Comparison of ENCODE assay signal across 20 cellular contexts in genomic region chr1:209708297-209708696, GRCh38. TPM values are rescaled to one million over a fixed set of nuclear protein-coding genes. Genes with fewer than 3 reads are reported as not detected.
DNase-seq lines count a peak whose midpoint lies in the region; TF ChIP-seq lines count a peak whose summit lies in the region.
"Had no signal": no experiment of that assay in that cellular context is flagged by ENCODE, and none has a peak within 500 bp of the region (broad histone marks: within the 10 kb centered on the region; RNA-seq: fewer than 3 reads in every experiment).

No MANE protein-coding gene starts in this region.

- DNase-seq in NCI-H82 (lab: John Stamatoyannopoulos, UW) (peak; percentile 37), NCI-H82 treated with DMSO at 0.1 percent for 48 hours (lab: John Stamatoyannopoulos, UW; ENCODE audit: unreplicated experiment) (no peak), BE2C (peak; percentile 13), amniotic epithelial cell (ENCODE audit: low read depth) (peak; percentile 36), medulla oblongata (ENCODE audit: extremely low spot score) (peak; percentile 40), SHP77 (lab: John Stamatoyannopoulos, UW) (no peak), NCI-H446 (lab: John Stamatoyannopoulos, UW) (no peak)
- no peak for DNase-seq in activated naive CD4-positive, alpha-beta T cell treated with anti-CD3 and anti-CD28 coated beads, Interleukin-2, amount 50 U/mL, for 16 hours
- DNase-seq: 8988T; CD4-positive, alpha-beta T cell; DMS53; EL; KG1; NCI-H1105 treated with DMSO at 0.1 percent for 48 hours; NCI-H1694 treated with DMSO at 0.1 percent for 48 hours; NCI-H510A; NCI-H748 treated with DMSO at 0.1 percent for 48 hours; OCI-M1; SHP77 treated with DMSO at 0.1 percent for 48 hours had no signal

- no peaks in the 10 kb centered on the region for H3K9me3 ChIP-seq in BE2C

- H3K4me1 ChIP-seq in BE2C = no peaks in the 10 kb centered on the region

- no peak for TF ChIP-seq CTCF in BE2C (IDR thresholded peaks at IDR 0.05; ENCODE audit: low read depth, low read length)

- H3K36me3 ChIP-seq in BE2C = no peaks in the 10 kb centered on the region

- peaks cover 3% of the 10 kb centered on the region; the same call in 1 of the 2 replicates for H3K27me3 ChIP-seq in BE2C

- H3K4me3 ChIP-seq in BE2C (ENCODE audit: low read depth, low read length) = no peak overlapping the region

RNA-seq across cellular contexts. Expression of gene HSD11B1, which starts 3.7 kb away (rescaled TPM):
- polyA plus RNA-seq in BE2C (2012; ENCODE audit: insufficient read depth, insufficient read length, low read depth) = not detected

RNA-seq across cellular contexts. Expression of gene G0S2, which starts 33.1 kb away (rescaled TPM):
- 1.5 TPM for polyA plus RNA-seq in BE2C (2012; ENCODE audit: insufficient read depth, insufficient read length, low read depth)

RNA-seq across cellular contexts. Expression of gene TRAF3IP3, which starts 47.6 kb away (rescaled TPM):
- 0.40 TPM for polyA plus RNA-seq in BE2C (2012; ENCODE audit: insufficient read depth, insufficient read length, low read depth)
- polyA plus RNA-seq: BJ had no signal

RNA-seq across cellular contexts. Expression of gene LAMB3, which starts 56.1 kb away (rescaled TPM):
- polyA plus RNA-seq in BE2C (2012; ENCODE audit: insufficient read depth, insufficient read length, low read depth) = 0.26 TPM

Comparison
In these comparisons a context has a peak if more than half of its experiments do, and no peak if none do; other contexts are left out.
1. DNase-seq: peak in NCI-H82 (single experiment), BE2C (single experiment), amniotic epithelial cell (single experiment) and medulla oblongata (single experiment); none in NCI-H82 treated with DMSO at 0.1 percent for 48 hours (single experiment), activated naive CD4-positive, alpha-beta T cell treated with anti-CD3 and anti-CD28 coated beads, Interleukin-2, amount 50 U/mL, for 16 hours (single experiment), SHP77 (0 of 2) and NCI-H446 (0 of 2).